Comparison of ENCODE assay signal across 11 cellular contexts in genomic region chr4:43918377-43918776, GRCh38.
"Had no signal": no experiment of that assay in that cellular context is flagged by ENCODE, and none has a peak within 500 bp of the region (broad histone marks: within the 10 kb centered on the region; RNA-seq: fewer than 3 reads in every experiment).

No MANE protein-coding gene starts in this region.

- H3K4me2 ChIP-seq: GM23338 had no signal

- H3K27ac ChIP-seq: GM23248 had no signal

- H3K27ac Mint-ChIP-seq: GM23338, H9, HFFc6 had no signal

- ATAC-seq: GM23338, HCT116 had no signal

- H3K4me1 ChIP-seq: HAP-1 had no signal

- H3K9ac ChIP-seq: GM23248 had no signal

- FAIRE-seq: H1, H54 had no signal

- H2AFZ ChIP-seq: GM23248, GM23338 had no signal

- DNase-seq: GM23248, GOT3, H7, H9, HCEC 1CT, HFFc6 had no signal

- H3K9me3 ChIP-seq: HAP-1 had no signal

- H3K4me1 Mint-ChIP-seq: GM23338, H9 had no signal

- H3K4me3 ChIP-seq: GM23248, GM23338, HAP-1 had no signal

- H3K36me3 ChIP-seq: HAP-1 had no signal

- H3K4me3 Mint-ChIP-seq: GM23338, H9, HFFc6 had no signal
